1 cellular context compared by ENCODE assay signal in the genomic region with DNA sequence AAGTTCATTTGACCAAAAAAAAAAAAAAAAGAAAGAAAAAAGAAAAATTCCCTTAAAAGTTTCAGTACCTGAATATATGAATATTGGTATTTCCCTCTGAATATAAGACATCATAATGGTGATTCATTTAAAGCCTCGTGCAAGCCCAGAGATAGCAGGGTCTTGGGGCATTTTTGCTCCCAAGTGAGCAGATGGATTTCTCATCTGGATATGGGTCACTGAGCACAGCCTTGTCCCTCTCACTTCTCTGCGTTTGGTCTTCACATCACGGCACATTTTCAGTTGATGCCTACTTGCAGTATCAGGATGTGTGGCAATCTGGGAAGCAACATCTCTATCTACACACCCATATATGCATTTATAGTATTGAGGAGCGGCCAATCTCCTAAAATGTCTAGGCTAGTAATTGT.
TF ChIP-seq lines count a peak whose summit lies in the region.

No MANE protein-coding gene starts in this region.

TF ChIP-seq in GM12878, 131 proteins besides CTCF, POLR2A, EP300 and RAD21 (continued from another document and continues in another):
- TF ChIP-seq, protein P1, sequence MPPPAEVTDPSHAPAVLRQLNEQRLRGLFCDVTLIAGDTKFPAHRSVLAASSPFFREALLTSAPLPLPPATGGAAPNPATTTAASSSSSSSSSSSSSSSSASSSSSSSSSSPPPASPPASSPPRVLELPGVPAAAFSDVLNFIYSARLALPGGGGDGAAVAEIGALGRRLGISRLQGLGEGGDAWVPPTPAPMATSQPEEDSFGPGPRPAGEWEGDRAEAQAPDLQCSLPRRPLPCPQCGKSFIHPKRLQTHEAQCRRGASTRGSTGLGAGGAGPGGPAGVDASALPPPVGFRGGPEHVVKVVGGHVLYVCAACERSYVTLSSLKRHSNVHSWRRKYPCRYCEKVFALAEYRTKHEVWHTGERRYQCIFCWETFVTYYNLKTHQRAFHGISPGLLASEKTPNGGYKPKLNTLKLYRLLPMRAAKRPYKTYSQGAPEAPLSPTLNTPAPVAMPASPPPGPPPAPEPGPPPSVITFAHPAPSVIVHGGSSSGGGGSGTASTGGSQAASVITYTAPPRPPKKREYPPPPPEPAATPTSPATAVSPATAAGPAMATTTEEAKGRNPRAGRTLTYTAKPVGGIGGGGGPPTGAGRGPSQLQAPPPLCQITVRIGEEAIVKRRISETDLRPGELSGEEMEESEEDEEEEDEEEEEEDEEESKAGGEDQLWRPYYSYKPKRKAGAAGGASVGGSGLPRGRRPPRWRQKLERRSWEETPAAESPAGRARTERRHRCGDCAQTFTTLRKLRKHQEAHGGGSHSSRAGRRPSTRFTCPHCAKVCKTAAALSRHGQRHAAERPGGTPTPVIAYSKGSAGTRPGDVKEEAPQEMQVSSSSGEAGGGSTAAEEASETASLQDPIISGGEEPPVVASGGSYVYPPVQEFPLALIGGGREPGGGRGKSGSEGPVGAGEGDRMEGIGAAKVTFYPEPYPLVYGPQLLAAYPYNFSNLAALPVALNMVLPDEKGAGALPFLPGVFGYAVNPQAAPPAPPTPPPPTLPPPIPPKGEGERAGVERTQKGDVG (CRISPR knock-in tag; IDR thresholded peaks at IDR 0.05): no peak
- TF ChIP-seq MXI1 (IDR thresholded peaks at IDR 0.05; ENCODE audit: low read depth, low read length) (peak; percentile 35; the same call in 1 of the 2 replicates), POLR2AphosphoS5 (IDR thresholded peaks at IDR 0.05; ENCODE audit: low read length) (peak; percentile 79; the same call in 1 of the 2 replicates), TCF3 (IDR thresholded peaks at IDR 0.05; ENCODE audit: borderline replicate concordance, insufficient read depth, low read depth, low read length) (peak; percentile 82), NBN (IDR thresholded peaks at IDR 0.05) (peak; percentile 61), ZNF384 (IDR thresholded peaks at IDR 0.05; ENCODE audit: borderline replicate concordance, low read depth, low read length) (peak; percentile 80), TCF7 (IDR thresholded peaks at IDR 0.05; ENCODE audit: borderline replicate concordance) (0 out of 2 replicates have a peak, but pooled peaks have one; percentile 42), ZNF207 (IDR thresholded peaks at IDR 0.05; ENCODE audit: borderline replicate concordance) (no peak), MEF2B (IDR thresholded peaks at IDR 0.05; ENCODE audit: partially characterized antibody, poor library complexity, severe bottlenecking) (peak; percentile 86), NR2C1 (IDR thresholded peaks at IDR 0.05) (peak; percentile 54), STAT3 (IDR thresholded peaks at IDR 0.05; ENCODE audit: low read depth, low read length) (0 out of 2 replicates have a peak, but pooled peaks have one; percentile 32), SMARCA5 (IDR thresholded peaks at IDR 0.05) (no peak), GATAD2B (conservative IDR thresholded peaks at IDR 0.05; ENCODE audit: low read depth) (peak; percentile 70), RFX5 (IDR thresholded peaks at IDR 0.05; ENCODE audit: low read depth, low read length) (no peak), BCL11A (IDR thresholded peaks at IDR 0.05; ENCODE audit: low read depth, low read length) (peak; percentile 91), CEBPB (IDR thresholded peaks at IDR 0.05; ENCODE audit: borderline replicate concordance in 1 of 2, low read depth in 2 of 2, low read length in 2 of 2) (peak in 1 of 2 experiments; percentile 47; a peak in 1 of 4 replicates), ZNF622 (IDR thresholded peaks at IDR 0.05) (no peak), KLF5 (IDR thresholded peaks at IDR 0.05; ENCODE audit: partially characterized antibody) (peak; percentile 56), IRF4 (IDR thresholded peaks at IDR 0.05; ENCODE audit: low read depth, low read length) (peak; percentile 91), TARDBP (IDR thresholded peaks at IDR 0.05; ENCODE audit: borderline replicate concordance) (no peak), RUNX3 (IDR thresholded peaks at IDR 0.05; ENCODE audit: low read length) (peak; percentile 84), YBX1 (IDR thresholded peaks at IDR 0.05) (no peak), RB1 (IDR thresholded peaks at IDR 0.05; ENCODE audit: borderline replicate concordance) (no peak), FOXK2 (IDR thresholded peaks at IDR 0.05) (no peak), ASH2L (IDR thresholded peaks at IDR 0.05; ENCODE audit: borderline replicate concordance, low read depth) (no peak), IKZF1 (conservative IDR thresholded peaks at IDR 0.05) (peak; percentile 91), ZBED1 (IDR thresholded peaks at IDR 0.05; ENCODE audit: borderline replicate concordance) (peak; percentile 66; the same call in 1 of the 2 replicates), PML (IDR thresholded peaks at IDR 0.05; ENCODE audit: low read length) (peak; percentile 75), RBBP5 (conservative IDR thresholded peaks at IDR 0.05) (no peak), NFYA (IDR thresholded peaks at IDR 0.05; ENCODE audit: borderline replicate concordance, low read depth, low read length) (no peak), ZNF217 (IDR thresholded peaks at IDR 0.05) (peak; percentile 64; the same call in 1 of the 2 replicates), SMAD1 (IDR thresholded peaks at IDR 0.05; ENCODE audit: low read depth, partially characterized antibody) (peak; percentile 40), SPI1 (IDR thresholded peaks at IDR 0.05; ENCODE audit: borderline replicate concordance, insufficient read depth, low read depth, low read length) (peak; percentile 61; the same call in 1 of the 2 replicates), CHD2 (IDR thresholded peaks at IDR 0.05; ENCODE audit: borderline replicate concordance, low read depth, low read length) (no peak), ZSCAN29 (IDR thresholded peaks at IDR 0.05) (no peak)
- TF ChIP-seq, protein P2, sequence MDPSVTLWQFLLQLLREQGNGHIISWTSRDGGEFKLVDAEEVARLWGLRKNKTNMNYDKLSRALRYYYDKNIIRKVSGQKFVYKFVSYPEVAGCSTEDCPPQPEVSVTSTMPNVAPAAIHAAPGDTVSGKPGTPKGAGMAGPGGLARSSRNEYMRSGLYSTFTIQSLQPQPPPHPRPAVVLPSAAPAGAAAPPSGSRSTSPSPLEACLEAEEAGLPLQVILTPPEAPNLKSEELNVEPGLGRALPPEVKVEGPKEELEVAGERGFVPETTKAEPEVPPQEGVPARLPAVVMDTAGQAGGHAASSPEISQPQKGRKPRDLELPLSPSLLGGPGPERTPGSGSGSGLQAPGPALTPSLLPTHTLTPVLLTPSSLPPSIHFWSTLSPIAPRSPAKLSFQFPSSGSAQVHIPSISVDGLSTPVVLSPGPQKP (IDR thresholded peaks at IDR 0.05; ENCODE audit: low read depth, low read length): no peak
- TF ChIP-seq, protein P3, sequence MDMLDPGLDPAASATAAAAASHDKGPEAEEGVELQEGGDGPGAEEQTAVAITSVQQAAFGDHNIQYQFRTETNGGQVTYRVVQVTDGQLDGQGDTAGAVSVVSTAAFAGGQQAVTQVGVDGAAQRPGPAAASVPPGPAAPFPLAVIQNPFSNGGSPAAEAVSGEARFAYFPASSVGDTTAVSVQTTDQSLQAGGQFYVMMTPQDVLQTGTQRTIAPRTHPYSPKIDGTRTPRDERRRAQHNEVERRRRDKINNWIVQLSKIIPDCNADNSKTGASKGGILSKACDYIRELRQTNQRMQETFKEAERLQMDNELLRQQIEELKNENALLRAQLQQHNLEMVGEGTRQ (IDR thresholded peaks at IDR 0.05; ENCODE audit: borderline replicate concordance, low read depth, low read length): no peak
- TF ChIP-seq, protein P4, sequence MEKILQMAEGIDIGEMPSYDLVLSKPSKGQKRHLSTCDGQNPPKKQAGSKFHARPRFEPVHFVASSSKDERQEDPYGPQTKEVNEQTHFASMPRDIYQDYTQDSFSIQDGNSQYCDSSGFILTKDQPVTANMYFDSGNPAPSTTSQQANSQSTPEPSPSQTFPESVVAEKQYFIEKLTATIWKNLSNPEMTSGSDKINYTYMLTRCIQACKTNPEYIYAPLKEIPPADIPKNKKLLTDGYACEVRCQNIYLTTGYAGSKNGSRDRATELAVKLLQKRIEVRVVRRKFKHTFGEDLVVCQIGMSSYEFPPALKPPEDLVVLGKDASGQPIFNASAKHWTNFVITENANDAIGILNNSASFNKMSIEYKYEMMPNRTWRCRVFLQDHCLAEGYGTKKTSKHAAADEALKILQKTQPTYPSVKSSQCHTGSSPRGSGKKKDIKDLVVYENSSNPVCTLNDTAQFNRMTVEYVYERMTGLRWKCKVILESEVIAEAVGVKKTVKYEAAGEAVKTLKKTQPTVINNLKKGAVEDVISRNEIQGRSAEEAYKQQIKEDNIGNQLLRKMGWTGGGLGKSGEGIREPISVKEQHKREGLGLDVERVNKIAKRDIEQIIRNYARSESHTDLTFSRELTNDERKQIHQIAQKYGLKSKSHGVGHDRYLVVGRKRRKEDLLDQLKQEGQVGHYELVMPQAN (conservative IDR thresholded peaks at IDR 0.05): no peak; the same call in 1 of the 2 replicates
- TF ChIP-seq, protein P5, sequence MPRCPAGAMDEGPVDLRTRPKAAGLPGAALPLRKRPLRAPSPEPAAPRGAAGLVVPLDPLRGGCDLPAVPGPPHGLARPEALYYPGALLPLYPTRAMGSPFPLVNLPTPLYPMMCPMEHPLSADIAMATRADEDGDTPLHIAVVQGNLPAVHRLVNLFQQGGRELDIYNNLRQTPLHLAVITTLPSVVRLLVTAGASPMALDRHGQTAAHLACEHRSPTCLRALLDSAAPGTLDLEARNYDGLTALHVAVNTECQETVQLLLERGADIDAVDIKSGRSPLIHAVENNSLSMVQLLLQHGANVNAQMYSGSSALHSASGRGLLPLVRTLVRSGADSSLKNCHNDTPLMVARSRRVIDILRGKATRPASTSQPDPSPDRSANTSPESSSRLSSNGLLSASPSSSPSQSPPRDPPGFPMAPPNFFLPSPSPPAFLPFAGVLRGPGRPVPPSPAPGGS (IDR thresholded peaks at IDR 0.05; ENCODE audit: borderline replicate concordance, insufficient read depth, low read depth, low read length, poor library complexity, severe bottlenecking): peak; percentile 90
- TF ChIP-seq, protein P6, sequence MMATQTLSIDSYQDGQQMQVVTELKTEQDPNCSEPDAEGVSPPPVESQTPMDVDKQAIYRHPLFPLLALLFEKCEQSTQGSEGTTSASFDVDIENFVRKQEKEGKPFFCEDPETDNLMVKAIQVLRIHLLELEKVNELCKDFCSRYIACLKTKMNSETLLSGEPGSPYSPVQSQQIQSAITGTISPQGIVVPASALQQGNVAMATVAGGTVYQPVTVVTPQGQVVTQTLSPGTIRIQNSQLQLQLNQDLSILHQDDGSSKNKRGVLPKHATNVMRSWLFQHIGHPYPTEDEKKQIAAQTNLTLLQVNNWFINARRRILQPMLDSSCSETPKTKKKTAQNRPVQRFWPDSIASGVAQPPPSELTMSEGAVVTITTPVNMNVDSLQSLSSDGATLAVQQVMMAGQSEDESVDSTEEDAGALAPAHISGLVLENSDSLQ (IDR thresholded peaks at IDR 0.05): no peak
- TF ChIP-seq, protein P7, sequence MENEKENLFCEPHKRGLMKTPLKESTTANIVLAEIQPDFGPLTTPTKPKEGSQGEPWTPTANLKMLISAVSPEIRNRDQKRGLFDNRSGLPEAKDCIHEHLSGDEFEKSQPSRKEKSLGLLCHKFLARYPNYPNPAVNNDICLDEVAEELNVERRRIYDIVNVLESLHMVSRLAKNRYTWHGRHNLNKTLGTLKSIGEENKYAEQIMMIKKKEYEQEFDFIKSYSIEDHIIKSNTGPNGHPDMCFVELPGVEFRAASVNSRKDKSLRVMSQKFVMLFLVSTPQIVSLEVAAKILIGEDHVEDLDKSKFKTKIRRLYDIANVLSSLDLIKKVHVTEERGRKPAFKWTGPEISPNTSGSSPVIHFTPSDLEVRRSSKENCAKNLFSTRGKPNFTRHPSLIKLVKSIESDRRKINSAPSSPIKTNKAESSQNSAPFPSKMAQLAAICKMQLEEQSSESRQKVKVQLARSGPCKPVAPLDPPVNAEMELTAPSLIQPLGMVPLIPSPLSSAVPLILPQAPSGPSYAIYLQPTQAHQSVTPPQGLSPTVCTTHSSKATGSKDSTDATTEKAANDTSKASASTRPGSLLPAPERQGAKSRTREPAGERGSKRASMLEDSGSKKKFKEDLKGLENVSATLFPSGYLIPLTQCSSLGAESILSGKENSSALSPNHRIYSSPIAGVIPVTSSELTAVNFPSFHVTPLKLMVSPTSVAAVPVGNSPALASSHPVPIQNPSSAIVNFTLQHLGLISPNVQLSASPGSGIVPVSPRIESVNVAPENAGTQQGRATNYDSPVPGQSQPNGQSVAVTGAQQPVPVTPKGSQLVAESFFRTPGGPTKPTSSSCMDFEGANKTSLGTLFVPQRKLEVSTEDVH (IDR thresholded peaks at IDR 0.05; ENCODE audit: low read depth, partially characterized antibody): no peak
- TF ChIP-seq, protein P8, sequence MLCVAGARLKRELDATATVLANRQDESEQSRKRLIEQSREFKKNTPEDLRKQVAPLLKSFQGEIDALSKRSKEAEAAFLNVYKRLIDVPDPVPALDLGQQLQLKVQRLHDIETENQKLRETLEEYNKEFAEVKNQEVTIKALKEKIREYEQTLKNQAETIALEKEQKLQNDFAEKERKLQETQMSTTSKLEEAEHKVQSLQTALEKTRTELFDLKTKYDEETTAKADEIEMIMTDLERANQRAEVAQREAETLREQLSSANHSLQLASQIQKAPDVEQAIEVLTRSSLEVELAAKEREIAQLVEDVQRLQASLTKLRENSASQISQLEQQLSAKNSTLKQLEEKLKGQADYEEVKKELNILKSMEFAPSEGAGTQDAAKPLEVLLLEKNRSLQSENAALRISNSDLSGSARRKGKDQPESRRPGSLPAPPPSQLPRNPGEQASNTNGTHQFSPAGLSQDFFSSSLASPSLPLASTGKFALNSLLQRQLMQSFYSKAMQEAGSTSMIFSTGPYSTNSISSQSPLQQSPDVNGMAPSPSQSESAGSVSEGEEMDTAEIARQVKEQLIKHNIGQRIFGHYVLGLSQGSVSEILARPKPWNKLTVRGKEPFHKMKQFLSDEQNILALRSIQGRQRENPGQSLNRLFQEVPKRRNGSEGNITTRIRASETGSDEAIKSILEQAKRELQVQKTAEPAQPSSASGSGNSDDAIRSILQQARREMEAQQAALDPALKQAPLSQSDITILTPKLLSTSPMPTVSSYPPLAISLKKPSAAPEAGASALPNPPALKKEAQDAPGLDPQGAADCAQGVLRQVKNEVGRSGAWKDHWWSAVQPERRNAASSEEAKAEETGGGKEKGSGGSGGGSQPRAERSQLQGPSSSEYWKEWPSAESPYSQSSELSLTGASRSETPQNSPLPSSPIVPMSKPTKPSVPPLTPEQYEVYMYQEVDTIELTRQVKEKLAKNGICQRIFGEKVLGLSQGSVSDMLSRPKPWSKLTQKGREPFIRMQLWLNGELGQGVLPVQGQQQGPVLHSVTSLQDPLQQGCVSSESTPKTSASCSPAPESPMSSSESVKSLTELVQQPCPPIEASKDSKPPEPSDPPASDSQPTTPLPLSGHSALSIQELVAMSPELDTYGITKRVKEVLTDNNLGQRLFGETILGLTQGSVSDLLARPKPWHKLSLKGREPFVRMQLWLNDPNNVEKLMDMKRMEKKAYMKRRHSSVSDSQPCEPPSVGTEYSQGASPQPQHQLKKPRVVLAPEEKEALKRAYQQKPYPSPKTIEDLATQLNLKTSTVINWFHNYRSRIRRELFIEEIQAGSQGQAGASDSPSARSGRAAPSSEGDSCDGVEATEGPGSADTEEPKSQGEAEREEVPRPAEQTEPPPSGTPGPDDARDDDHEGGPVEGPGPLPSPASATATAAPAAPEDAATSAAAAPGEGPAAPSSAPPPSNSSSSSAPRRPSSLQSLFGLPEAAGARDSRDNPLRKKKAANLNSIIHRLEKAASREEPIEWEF (IDR thresholded peaks at IDR 0.05; ENCODE audit: insufficient replicate concordance, low read depth, low read length): peak; percentile 40
